ENCODE assay signal across 10 cellular contexts in the genomic region with DNA sequence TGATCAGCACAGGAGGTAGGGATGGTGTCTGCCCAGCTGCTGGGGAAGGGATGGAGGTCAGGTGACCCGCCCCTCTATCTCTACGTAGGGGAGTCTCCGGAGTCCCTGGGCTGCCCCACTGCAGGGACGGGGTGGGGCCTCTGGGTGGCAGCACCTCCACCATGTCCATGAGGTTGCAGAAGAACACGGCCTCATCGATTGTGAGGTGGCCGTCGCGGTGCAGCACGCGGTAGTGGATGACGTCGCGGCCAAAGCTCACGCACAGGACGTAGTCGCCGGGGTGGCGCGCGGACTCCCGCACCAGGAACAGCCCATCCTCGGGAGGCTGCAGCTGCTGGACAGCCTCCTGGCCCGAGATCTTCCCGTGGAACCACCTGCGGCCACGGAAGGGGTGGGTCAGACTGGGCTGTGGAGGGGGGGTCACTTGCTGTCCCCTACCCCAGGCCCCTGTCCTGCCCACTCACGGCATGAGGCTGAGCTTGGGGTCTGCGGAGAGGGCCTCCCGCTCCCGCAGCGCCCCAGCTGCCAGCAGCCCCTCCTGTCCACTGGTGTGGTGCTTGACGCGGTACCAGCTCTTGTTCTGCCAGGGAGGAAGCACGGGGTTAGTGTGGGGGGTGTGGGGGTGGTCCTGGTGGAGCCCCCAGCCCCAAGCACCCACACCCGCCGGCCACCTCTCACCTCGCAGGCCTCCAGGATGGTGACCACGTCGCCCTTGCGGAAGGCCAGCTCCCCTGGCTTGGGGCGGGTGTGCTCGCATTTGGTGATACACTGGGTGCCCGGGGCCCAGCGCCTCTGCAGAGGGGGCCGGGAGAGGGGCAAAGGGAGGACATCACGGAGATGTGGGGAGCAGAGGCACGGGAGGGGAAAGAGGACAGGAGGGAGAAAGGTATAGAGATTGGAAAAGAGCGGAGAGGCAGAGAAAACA. TPM values are rescaled to one million over a fixed set of nuclear protein-coding genes. Genes with fewer than 3 reads are reported as not detected.
DNase-seq lines count a peak whose midpoint lies in the region; ATAC-seq, FAIRE-seq and TF ChIP-seq lines count a peak whose summit lies in the region.
"Had no signal": no experiment of that assay in that cellular context is flagged by ENCODE, and none has a peak within 500 bp of the region (broad histone marks: within the 10 kb centered on the region; RNA-seq: fewer than 3 reads in every experiment).

No MANE protein-coding gene starts in this region.

- TF ChIP-seq POLR2A in testis (IDR thresholded peaks at IDR 0.05): no peak

- H3K9ac ChIP-seq in neural progenitor cell: no peak overlapping the region

- no peaks in the 10 kb centered on the region for H3K9me3 Mint-ChIP-seq in activated naive CD8-positive, alpha-beta T cell (ENCODE audit: low read depth)
- peaks cover 18% of the 10 kb centered on the region for H3K9me3 Mint-ChIP-seq in neural progenitor cell

- no peak overlapping the region for H2AFZ ChIP-seq in neural progenitor cell (replicated peaks)

- CTCF ChIA-PET in Panc1 (lab: Charles Lee): interaction anchor here (0.6 kb wide), 2 partner anchors 101 to 151 kb away, joined by 3 read pairs; no protein-coding TSS in a partner anchor

- no peaks in the 10 kb centered on the region for H3K36me3 ChIP-seq in Panc1 (ENCODE audit: control insufficient read depth, insufficient read depth, low read length)
- H3K36me3 ChIP-seq in neural progenitor cell: no peaks in the 10 kb centered on the region
- H3K36me3 ChIP-seq in ascending aorta: no peaks in the 10 kb centered on the region
- no peaks in the 10 kb centered on the region for H3K36me3 ChIP-seq in testis (ENCODE audit: low read depth, missing control alignments)

- intact Hi-C loops in Panc1 (cut with micrococcal nuclease; ENCODE audit: unreplicated experiment) (no loop called here), ascending aorta (cut with DNase I) (no loop called here), testis (cut with DNase I; ENCODE audit: low total_unique reads) (no loop called here)

- H3K27me3 Mint-ChIP-seq in activated naive CD8-positive, alpha-beta T cell: no peaks in the 10 kb centered on the region
- H3K27me3 Mint-ChIP-seq in neural progenitor cell (ENCODE audit: insufficient read depth, low read depth): peaks cover 38% of the 10 kb centered on the region

- peak; percentile 63 for DNase-seq in D341Med (ENCODE audit: low spot score)
- DNase-seq in Panc1 (ENCODE audit: low read depth, low spot score): no peak
- peak; percentile 60 for DNase-seq in neural progenitor cell (ENCODE audit: low spot score)
- DNase-seq in ascending aorta (ENCODE audit: low spot score in 2 of 2): no peak
- DNase-seq in RCC 7860 (ENCODE audit: low spot score): no peak
- no peak for DNase-seq in testis
- DNase-seq in NCI-H146 (lab: John Stamatoyannopoulos, UW): no peak

- peak overlapping the region; percentile 89 for H3K4me3 Mint-ChIP-seq in activated naive CD8-positive, alpha-beta T cell
- no peak overlapping the region for H3K4me3 Mint-ChIP-seq in neural progenitor cell

- TF ChIP-seq CTCF in Panc1 (IDR thresholded peaks at IDR 0.05) (peak; percentile 78), neural progenitor cell (IDR thresholded peaks at IDR 0.05) (peak; percentile 48), ascending aorta (IDR thresholded peaks at IDR 0.05) (no peak), testis (IDR thresholded peaks at IDR 0.05) (no peak)

- no peaks in the 10 kb centered on the region; the same call in 1 of the 2 replicates for H3K4me1 ChIP-seq in Panc1 (ENCODE audit: control insufficient read depth, insufficient read depth, low read length)
- peaks cover 6% of the 10 kb centered on the region for H3K4me1 ChIP-seq in neural progenitor cell
- no peaks in the 10 kb centered on the region for H3K4me1 ChIP-seq in ascending aorta
- H3K4me1 ChIP-seq in testis: no peaks in the 10 kb centered on the region

- peak; percentile 80 for ATAC-seq in Panc1

- peaks cover 9% of the 10 kb centered on the region for H3K36me3 Mint-ChIP-seq in activated naive CD8-positive, alpha-beta T cell
- no peaks in the 10 kb centered on the region for H3K36me3 Mint-ChIP-seq in neural progenitor cell

- no peak for FAIRE-seq in RCC 7860 (lab: Jason Lieb, UNC)
- FAIRE-seq: GM12891 had no signal

- H3F3A ChIP-seq in neural progenitor cell (ENCODE audit: low read depth): peaks cover 3% of the 10 kb centered on the region

- no peak overlapping the region for H3K4me3 ChIP-seq in Panc1 (ENCODE audit: low read depth in 2 of 2, low read length in 2 of 2)
- no peak overlapping the region for H3K4me3 ChIP-seq in neural progenitor cell
- no peak overlapping the region for H3K4me3 ChIP-seq in ascending aorta
- no peak overlapping the region for H3K4me3 ChIP-seq in testis

- H3K79me2 ChIP-seq in neural progenitor cell (ENCODE audit: low read depth): no peaks in the 10 kb centered on the region

- POLR2A ChIA-PET in Panc1 (lab: Charles Lee): no interaction called here

- H3K27ac ChIP-seq in Panc1 (ENCODE audit: low read length) (no peak overlapping the region), neural progenitor cell (no peak overlapping the region), ascending aorta (no peak overlapping the region), testis (no peak overlapping the region)

- H3K4me2 ChIP-seq in neural progenitor cell: no peak overlapping the region

- BruUV-seq in Panc1 (replicated peaks; lab: Mats Ljungman, UMichigan): no TSS peak

- 75 to 77% methylated on average over 23 to 47 of the region's 49 CpGs for WGBS in testis, 2 donors

- H3K27ac Mint-ChIP-seq in activated naive CD8-positive, alpha-beta T cell: no peak overlapping the region
- no peak overlapping the region for H3K27ac Mint-ChIP-seq in neural progenitor cell

- peaks cover 10% of the 10 kb centered on the region for H3K4me1 Mint-ChIP-seq in activated naive CD8-positive, alpha-beta T cell (ENCODE audit: low read depth)
- H3K4me1 Mint-ChIP-seq in neural progenitor cell: peaks cover 3% of the 10 kb centered on the region

- peaks cover 6% of the 10 kb centered on the region for H4K20me1 ChIP-seq in neural progenitor cell (ENCODE audit: low read depth)

- in situ Hi-C loops in Panc1 (cut with HindIII; ENCODE audit: low pct_unique_long_range_greater_than_20kb, low sequenced_read_pairs): no loop called here

- no peaks in the 10 kb centered on the region; the same call in 1 of the 2 replicates for H3K9me3 ChIP-seq in Panc1 (ENCODE audit: control insufficient read depth, insufficient read depth, low read depth, low read length)
- no peaks in the 10 kb centered on the region for H3K9me3 ChIP-seq in neural progenitor cell (ENCODE audit: low read depth)
- H3K9me3 ChIP-seq in ascending aorta: peaks cover 17 to 22% of the 10 kb centered on the region in 2 donors
- H3K9me3 ChIP-seq in testis: no peaks in the 10 kb centered on the region

- H3K27me3 ChIP-seq in Panc1 (ENCODE audit: control insufficient read depth, insufficient read depth, low read length) (no peaks in the 10 kb centered on the region), neural progenitor cell (peaks cover 51% of the 10 kb centered on the region), ascending aorta (no peaks in the 10 kb centered on the region), testis (no peaks in the 10 kb centered on the region)

RNA-seq across cellular contexts. Expression of a gene that starts 2.3 kb away (rescaled TPM):
- 0.21 TPM for total RNA-seq in Panc1 (2021; ENCODE audit: unreplicated experiment)
- 0.40 TPM for polyA plus RNA-seq in Panc1 (2012; ENCODE audit: insufficient read length)
- 2.4 and 2.8 TPM in 2 replicates for total RNA-seq in neural progenitor cell (ENCODE audit: low replicate concordance)
- total RNA-seq in ascending aorta: not detected
- total RNA-seq in testis: 10 to 100 TPM; 10.1 TPM
- polyA plus RNA-seq in testis (ENCODE audit: insufficient read depth, low read depth, low replicate concordance): 6.0 TPM
- total RNA-seq: HT1080 had no signal

RNA-seq across cellular contexts. Expression of a gene that starts 11.9 kb away (rescaled TPM):
- total RNA-seq in Panc1 (2021; ENCODE audit: unreplicated experiment): not detected
- polyA plus RNA-seq in Panc1 (2012; ENCODE audit: insufficient read length): not detected
- total RNA-seq in neural progenitor cell (ENCODE audit: low replicate concordance): not detected in 2 replicates
- total RNA-seq in ascending aorta: not detected
- under 1 TPM in 1 of 2 donors, not detected in 1; 0.24 TPM for total RNA-seq in testis
- polyA plus RNA-seq in testis (ENCODE audit: insufficient read depth, low read depth, low replicate concordance): not detected
- total RNA-seq: HT1080 had no signal

RNA-seq across cellular contexts. Expression of a gene that starts 21.4 kb away (rescaled TPM):
- 42.8 TPM for total RNA-seq in Panc1 (2021; ENCODE audit: unreplicated experiment)
- polyA plus RNA-seq in Panc1 (2012; ENCODE audit: insufficient read length): 36.7 TPM
- 15.1 and 21.4 TPM in 2 replicates for total RNA-seq in neural progenitor cell (ENCODE audit: low replicate concordance)
- 34.9 TPM for total RNA-seq in ascending aorta
- total RNA-seq in testis: 10 to 100 TPM; 42.4 to 57.4 TPM
- polyA plus RNA-seq in testis (ENCODE audit: insufficient read depth, low read depth, low replicate concordance): 96.4 TPM

RNA-seq across cellular contexts. Expression of a gene that starts 22.4 kb away (rescaled TPM):
- total RNA-seq in Panc1 (2021; ENCODE audit: unreplicated experiment) (34.0 TPM), neural progenitor cell (ENCODE audit: low replicate concordance) (17.3 and 41.1 TPM in 2 replicates), ascending aorta (58.9 TPM), testis (10 to 100 TPM; 34.4 to 48.3 TPM)
- polyA plus RNA-seq in Panc1 (2012; ENCODE audit: insufficient read length): 34.0 TPM
- 12.0 TPM for polyA plus RNA-seq in testis (ENCODE audit: insufficient read depth, low read depth, low replicate concordance)

Comparison
In these comparisons a context has a peak if more than half of its experiments do, and no peak if none do; other contexts are left out.
1. DNase-seq: peak in D341Med (single experiment) and neural progenitor cell (single experiment); none in Panc1 (single experiment), ascending aorta (0 of 2), RCC 7860 (single experiment), testis (single experiment) and NCI-H146 (single experiment).
2. CTCF ChIP-seq: peak in Panc1 (single experiment) and neural progenitor cell (single experiment); none in ascending aorta (0 of 3) and testis (0 of 3).